Comparison of ENCODE assay signal across 8 cellular contexts in the genomic region with DNA sequence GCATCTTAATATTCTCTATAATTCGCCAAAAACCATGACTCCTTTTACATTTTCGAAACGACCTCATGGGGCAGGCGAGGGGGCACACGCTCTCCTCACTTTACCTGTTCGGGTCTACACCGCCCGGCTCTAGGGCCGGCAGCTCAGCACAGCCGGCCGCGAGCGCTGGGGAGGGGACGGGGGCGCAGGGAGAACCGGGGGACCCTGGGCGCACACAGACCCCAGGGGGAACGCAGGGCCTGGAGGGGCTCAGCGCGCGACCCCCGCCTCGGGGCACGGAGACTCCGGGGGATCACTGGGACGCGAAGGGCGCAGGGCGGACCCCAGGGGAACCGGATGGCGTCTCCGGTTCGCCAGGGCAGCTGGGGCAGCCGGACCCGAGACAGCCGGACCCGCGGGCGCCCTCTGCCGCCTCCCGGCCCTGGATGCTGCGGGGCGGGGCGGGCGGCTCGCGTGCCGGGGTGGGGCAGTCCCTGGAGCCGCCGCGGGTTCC. TPM values are rescaled to one million over a fixed set of nuclear protein-coding genes. Genes with fewer than 3 reads are reported as not detected.
DNase-seq lines count a peak whose midpoint lies in the region; ATAC-seq, FAIRE-seq and TF ChIP-seq lines count a peak whose summit lies in the region.

AHRR (plus strand) TSS at position 482 of the 493 bp plus-strand sequence. CDS start 22,189 bp downstream, outside the sequence.

- no peaks in the 10 kb centered on the region for H3K4me1 Mint-ChIP-seq in glutamatergic neuron (ENCODE audit: low read depth, unreplicated experiment)

- no peaks in the 10 kb centered on the region for H3K79me2 ChIP-seq in parathyroid adenoma

- no peaks in the 10 kb centered on the region for H3K27me3 ChIP-seq in parathyroid adenoma (ENCODE audit: control insufficient read depth, insufficient read depth, low read length)

- TF ChIP-seq CTCF in glutamatergic neuron (IDR thresholded peaks at IDR 0.05; ENCODE audit: partially characterized antibody, unreplicated experiment) = peak; percentile 27
- TF ChIP-seq CTCF in parathyroid adenoma (IDR thresholded peaks at IDR 0.05) = peak; percentile 42

- no peaks in the 10 kb centered on the region for H3K36me3 ChIP-seq in parathyroid adenoma (ENCODE audit: control insufficient read depth, insufficient read depth, low read length)

- H3K9me3 Mint-ChIP-seq in glutamatergic neuron (ENCODE audit: unreplicated experiment) = peaks cover 2% of the 10 kb centered on the region

- peak; percentile 80 for FAIRE-seq in GM12892 (lab: Jason Lieb, UNC)

- H2AFZ ChIP-seq in parathyroid adenoma = peak within 1 kb of the TSS; percentile 51

- H3K9ac ChIP-seq in parathyroid adenoma = no peak within 1 kb of the TSS

- no peak within 1 kb of the TSS for H3K27ac ChIP-seq in parathyroid adenoma

- H3K9me3 ChIP-seq in parathyroid adenoma (ENCODE audit: control insufficient read depth, low read length) = no peaks in the 10 kb centered on the region

- H3K4me3 ChIP-seq in parathyroid adenoma (ENCODE audit: low read depth, low read length) = no peak within 1 kb of the TSS

- H3K4me3 Mint-ChIP-seq in glutamatergic neuron (ENCODE audit: unreplicated experiment) = peak within 1 kb of the TSS; percentile 81

- H3K4me2 ChIP-seq in parathyroid adenoma (ENCODE audit: low read length) = peak within 1 kb of the TSS; percentile 47

- no peak within 1 kb of the TSS for H3K27ac Mint-ChIP-seq in glutamatergic neuron (ENCODE audit: unreplicated experiment)

- DNase-seq in AG08396 (ENCODE audit: low spot score) = peak; percentile 98
- DNase-seq in GM12892 (ENCODE audit: insufficient read length) = peak; percentile 89
- peak; percentile 80 for DNase-seq in NCI-H510A (lab: John Stamatoyannopoulos, UW)
- DNase-seq in activated effector memory CD4-positive, alpha-beta T cell treated with anti-CD3 and anti-CD28 coated beads, Interleukin-2, amount 50 U/mL, for 16 hours = peak; percentile 84
- peak; percentile 83 for DNase-seq in glutamatergic neuron
- no peak for DNase-seq in SK-N-DZ (ENCODE audit: low spot score)

- peak; percentile 35 for ATAC-seq in HG02884 (IDR thresholded peaks at IDR 0.05; ENCODE audit: unreplicated experiment)

- H3K36me3 Mint-ChIP-seq in glutamatergic neuron (ENCODE audit: unreplicated experiment) = no peaks in the 10 kb centered on the region

- peaks cover 16% of the 10 kb centered on the region for H3K27me3 Mint-ChIP-seq in glutamatergic neuron (ENCODE audit: unreplicated experiment)

- H3K4me1 ChIP-seq in parathyroid adenoma = peaks cover 8% of the 10 kb centered on the region

- TF ChIP-seq POLR2A in GM12892 (IDR thresholded peaks at IDR 0.05; ENCODE audit: low read depth, low read length) = no peak

RNA-seq across cellular contexts. Expression of gene AHRR, which starts in this region (rescaled TPM):
- polyA plus RNA-seq in GM12892 (2012; ENCODE audit: missing spikeins) = 21.0 TPM
- 2.0 TPM for total RNA-seq in glutamatergic neuron (ENCODE audit: unreplicated experiment)
- polyA plus RNA-seq in SK-N-DZ (2014; cell fraction: cytosol; rRNA removed) = 0.10 and 0.12 TPM in 2 replicates
- 0.39 and 1.3 TPM in 2 replicates for polyA plus RNA-seq in SK-N-DZ (2014; cell fraction: nucleus; rRNA removed)
